In the genomic region with DNA sequence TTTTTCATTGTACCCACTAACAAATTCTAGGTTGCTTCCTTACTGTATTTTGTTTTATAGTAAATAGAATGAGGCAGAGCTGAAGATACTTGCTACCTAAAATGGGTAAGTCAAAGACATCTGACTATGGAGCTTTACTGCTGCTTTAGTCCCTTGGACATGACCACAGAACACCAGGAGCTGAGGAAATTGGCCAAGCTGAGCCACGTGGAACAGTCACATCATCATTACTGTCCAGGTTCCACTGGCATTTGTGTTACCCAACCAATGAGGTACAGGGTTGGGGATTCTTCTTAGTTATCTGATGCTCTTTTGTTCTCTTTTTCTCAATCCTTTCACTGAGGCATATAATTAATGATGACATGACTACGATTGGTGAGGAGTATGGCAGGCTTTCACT, we compare ENCODE assay signal across 10 cellular contexts. TPM values are rescaled to one million over a fixed set of nuclear protein-coding genes. Genes with fewer than 3 reads are reported as not detected.
"Had no signal": no experiment of that assay in that cellular context is flagged by ENCODE, and none has a peak within 500 bp of the region (broad histone marks: within the 10 kb centered on the region; RNA-seq: fewer than 3 reads in every experiment).

No MANE protein-coding gene starts in this region.

- DNase-seq: GM23248, GOT3, H7, HFFc6, KG1 had no signal

- H2AFZ ChIP-seq: GM23248 had no signal

- H3K36me3 ChIP-seq: HAP-1 had no signal

- H3K4me3 ChIP-seq: GM23248, HAP-1, K562 had no signal

- H3K27ac ChIP-seq: GM23248, HL-60 had no signal

- H3K9ac ChIP-seq: GM23248 had no signal

- H3K9me3 ChIP-seq: HAP-1 had no signal

- ATAC-seq: HCT116, HepG2, K562 had no signal

RNA-seq across cellular contexts. Expression of a gene that starts 47.1 kb away (rescaled TPM):
- total RNA-seq: HepG2 had no signal
